Comparison of ENCODE assay signal across 1 cellular context in genomic region chr1:99504287-99504686, GRCh38.
A peak's percentile ranks its signal among the peaks of the same experiment; 100 is the strongest.
TF ChIP-seq lines count a peak whose summit lies in the region.

No MANE protein-coding gene starts in this region.

TF ChIP-seq in HepG2, 621 proteins besides CTCF, POLR2A, EP300 and RAD21 (continued from another document):
- 0 out of 2 replicates have a peak, but pooled peaks have one; percentile 24 for TF ChIP-seq ARID5B (CRISPR knock-in tag; IDR thresholded peaks at IDR 0.05)
- TF ChIP-seq RARA (CRISPR knock-in tag; IDR thresholded peaks at IDR 0.05), result no peak
- TF ChIP-seq SRSF1 (optimal IDR thresholded peaks at IDR 0.05; ENCODE audit: low read depth, low read length), result no peak
- no peak for TF ChIP-seq ATF7 (IDR thresholded peaks at IDR 0.05)
- no peak for TF ChIP-seq ATF7 (CRISPR knock-in tag; IDR thresholded peaks at IDR 0.05)
- TF ChIP-seq SKIL (CRISPR knock-in tag; IDR thresholded peaks at IDR 0.05; ENCODE audit: borderline replicate concordance), result no peak
- TF ChIP-seq HDAC2 (CRISPR knock-in tag; IDR thresholded peaks at IDR 0.05), result no peak
- TF ChIP-seq FOXP4 (CRISPR knock-in tag; IDR thresholded peaks at IDR 0.05), result no peak
- TF ChIP-seq CHCHD3 (CRISPR knock-in tag; IDR thresholded peaks at IDR 0.05), result no peak
- TF ChIP-seq HINFP (CRISPR knock-in tag; IDR thresholded peaks at IDR 0.05; ENCODE audit: low read depth), result no peak
- TF ChIP-seq MNT (IDR thresholded peaks at IDR 0.05), result no peak
- no peak for TF ChIP-seq ZNF747 (CRISPR knock-in tag; IDR thresholded peaks at IDR 0.05; ENCODE audit: borderline replicate concordance)
